Comparison of ENCODE assay signal across 11 cellular contexts in genomic region chr20:9711872-9712271, GRCh38.
"Had no signal": no experiment of that assay in that cellular context is flagged by ENCODE, and none has a peak within 500 bp of the region (broad histone marks: within the 10 kb centered on the region; RNA-seq: fewer than 3 reads in every experiment).

No MANE protein-coding gene starts in this region.

- H3K36me3 ChIP-seq: HAP-1 had no signal

- H3K9me3 ChIP-seq: HAP-1 had no signal

- DNase-seq: GM23248, GOT3, H7, H9, HCEC 1CT, HFFc6 had no signal

- H3K4me2 ChIP-seq: GM23338 had no signal

- FAIRE-seq: H1, H54 had no signal

- H2AFZ ChIP-seq: GM23248, GM23338 had no signal

- H3K4me3 ChIP-seq: GM23248, GM23338, HAP-1 had no signal

- ATAC-seq: GM23338, HCT116 had no signal

- H3K4me1 ChIP-seq: HAP-1 had no signal

- H3K27ac ChIP-seq: GM23248 had no signal

- H3K9ac ChIP-seq: GM23248 had no signal
